Comparison of ENCODE assay signal across 27 cellular contexts in genomic region chrX:133390647-133391046, GRCh38. TPM values are rescaled to one million over a fixed set of nuclear protein-coding genes. Genes with fewer than 3 reads are reported as not detected.
DNase-seq lines count a peak whose midpoint lies in the region; ATAC-seq and TF ChIP-seq lines count a peak whose summit lies in the region.
"Had no signal": no experiment of that assay in that cellular context is flagged by ENCODE, and none has a peak within 500 bp of the region (broad histone marks: within the 10 kb centered on the region; RNA-seq: fewer than 3 reads in every experiment).

No MANE protein-coding gene starts in this region.

- no peak overlapping the region for H4K8ac ChIP-seq in mesenchymal stem cell (ENCODE audit: low read length)

- H3K4me2 ChIP-seq in neural progenitor cell (peak overlapping the region; percentile 6), mesenchymal stem cell (ENCODE audit: low read length, poor library complexity, severe bottlenecking) (no peak overlapping the region)
- H3K4me2 ChIP-seq: BLaER1, SK-N-SH had no signal

- H4K91ac ChIP-seq in mesenchymal stem cell (ENCODE audit: low read length) = no peak overlapping the region

- DNase-seq in DMS153 treated with DMSO at 0.1 percent for 48 hours (lab: John Stamatoyannopoulos, UW; ENCODE audit: unreplicated experiment) = peak; percentile 67
- DNase-seq in NCI-H2196 (lab: John Stamatoyannopoulos, UW; ENCODE audit: unreplicated experiment) = peak; percentile 14
- peak; percentile 26 for DNase-seq in colonic mucosa
- DNase-seq in neural progenitor cell (ENCODE audit: low spot score) = no peak
- DNase-seq in mesenchymal stem cell = no peak
- no peak for DNase-seq in AG08395 (ENCODE audit: low spot score)
- DNase-seq in natural killer cell = no peak
- DNase-seq in SK-N-DZ (ENCODE audit: low spot score) = no peak
- DNase-seq: activated CD8-positive, alpha-beta memory T cell treated with anti-CD3 and anti-CD28 coated beads for 24 hours; activated effector memory CD4-positive, alpha-beta T cell treated with anti-CD3 and anti-CD28 coated beads, Interleukin-2, amount 50 U/mL, for 16 hours; activated naive CD8-positive, alpha-beta T cell treated with anti-CD3 and anti-CD28 coated beads for 36 hours; central memory CD4-positive, alpha-beta T cell; COR-L47; left ventricle myocardium inferior; naive thymus-derived CD4-positive, alpha-beta T cell; NCI-H146; NCI-H774; posterior cingulate gyrus; right lobe of liver; SK-N-SH; stimulated activated CD4-positive, alpha-beta T cell treated with anti-CD3 and anti-CD28 coated beads, Interleukin-2, amount 100 ng/mL, for 48 hours; T-helper 17 cell had no signal

- no peak overlapping the region for H2BK15ac ChIP-seq in mesenchymal stem cell (ENCODE audit: low read depth, poor library complexity, severe bottlenecking)

- H2AFZ ChIP-seq in neural progenitor cell (replicated peaks) (no peak overlapping the region), mesenchymal stem cell (ENCODE audit: low read depth, low read length) (no peak overlapping the region)

- H3K9ac ChIP-seq in colonic mucosa (ENCODE audit: low read depth in 2 of 2, low read length in 2 of 2) (peak overlapping the region in 1 of 2 donors; percentile 28), neural progenitor cell (no peak overlapping the region), mesenchymal stem cell (ENCODE audit: low read length) (no peak overlapping the region)
- H3K9ac ChIP-seq: BLaER1, SK-N-SH had no signal

- H3K4me1 Mint-ChIP-seq in neural progenitor cell = peaks cover 60% of the 10 kb centered on the region
- no peaks in the 10 kb centered on the region for H3K4me1 Mint-ChIP-seq in natural killer cell
- H3K4me1 Mint-ChIP-seq: activated naive CD8-positive, alpha-beta T cell treated with anti-CD3 and anti-CD28 coated beads for 36 hours; T-helper 17 cell had no signal

- H2AK5ac ChIP-seq in mesenchymal stem cell (ENCODE audit: low read length, severe bottlenecking) = no peak overlapping the region

- H3K4me3 ChIP-seq in colonic mucosa (no peak overlapping the region), neural progenitor cell (no peak overlapping the region), mesenchymal stem cell (ENCODE audit: insufficient read depth in 1 of 2, low read depth in 1 of 2, low read length in 2 of 2) (no peak overlapping the region)
- H3K4me3 ChIP-seq: ascending aorta, BLaER1, left ventricle myocardium inferior, right lobe of liver had no signal

- no peak overlapping the region for H2BK120ac ChIP-seq in mesenchymal stem cell (ENCODE audit: low read depth, low read length)

- H3K9me3 ChIP-seq in colonic mucosa (no peaks in the 10 kb centered on the region), neural progenitor cell (ENCODE audit: low read depth) (no peaks in the 10 kb centered on the region), mesenchymal stem cell (ENCODE audit: control insufficient read depth, low read length) (no peaks in the 10 kb centered on the region)
- H3K9me3 ChIP-seq: ascending aorta, BLaER1, left ventricle myocardium inferior, right lobe of liver, SK-N-SH had no signal

- intact Hi-C loops in colonic mucosa (cut with DNase I) (no loop called here), natural killer cell (cut with micrococcal nuclease) (no loop called here)

- H3K36me3 ChIP-seq in colonic mucosa (no peaks in the 10 kb centered on the region), neural progenitor cell (no peaks in the 10 kb centered on the region), mesenchymal stem cell (ENCODE audit: control insufficient read depth in 1 of 2, insufficient read depth in 2 of 2, low read depth in 1 of 2, low read length in 2 of 2) (no peaks in the 10 kb centered on the region)
- H3K36me3 ChIP-seq: ascending aorta, BLaER1, left ventricle myocardium inferior, right lobe of liver had no signal

- no peak overlapping the region for H2BK12ac ChIP-seq in mesenchymal stem cell (ENCODE audit: low read length in 2 of 2)

- H2BK5ac ChIP-seq in mesenchymal stem cell (ENCODE audit: low read depth, low read length, poor library complexity, severe bottlenecking) = no peak overlapping the region

- peaks cover 87% of the 10 kb centered on the region for H3K79me2 ChIP-seq in neural progenitor cell (ENCODE audit: low read depth)

- H3K4me1 ChIP-seq in colonic mucosa (peaks cover 4% of the 10 kb centered on the region), neural progenitor cell (peaks cover 32% of the 10 kb centered on the region), mesenchymal stem cell (ENCODE audit: control insufficient read depth, insufficient read depth, low read depth, low read length) (peaks cover 1% of the 10 kb centered on the region)
- H3K4me1 ChIP-seq: ascending aorta, BLaER1, left ventricle myocardium inferior, right lobe of liver had no signal

- peaks cover 36% of the 10 kb centered on the region for H4K20me1 ChIP-seq in neural progenitor cell (ENCODE audit: low read depth)

- no peaks in the 10 kb centered on the region for H3K27me3 ChIP-seq in colonic mucosa
- no peaks in the 10 kb centered on the region for H3K27me3 ChIP-seq in neural progenitor cell
- peaks cover 0 to 25% of the 10 kb centered on the region in 2 experiments for H3K27me3 ChIP-seq in mesenchymal stem cell (ENCODE audit: control insufficient read depth in 1 of 2, insufficient read depth in 1 of 2, low read length in 2 of 2)
- H3K27me3 ChIP-seq: ascending aorta had no signal

- H3K36me3 Mint-ChIP-seq in neural progenitor cell (no peaks in the 10 kb centered on the region), natural killer cell (no peaks in the 10 kb centered on the region)
- H3K36me3 Mint-ChIP-seq: activated naive CD8-positive, alpha-beta T cell treated with anti-CD3 and anti-CD28 coated beads for 36 hours; naive thymus-derived CD4-positive, alpha-beta T cell had no signal

- H3K27me3 Mint-ChIP-seq in neural progenitor cell (ENCODE audit: insufficient read depth, low read depth) = no peaks in the 10 kb centered on the region
- peaks cover 4 to 24% of the 10 kb centered on the region in 2 donors for H3K27me3 Mint-ChIP-seq in natural killer cell (ENCODE audit: low read depth in 2 of 2)
- H3K27me3 Mint-ChIP-seq: T-helper 17 cell, type B pancreatic cell had no signal

- no peak overlapping the region for H3K18ac ChIP-seq in mesenchymal stem cell (ENCODE audit: low read depth in 1 of 2, low read length in 2 of 2)

- H3K14ac ChIP-seq in mesenchymal stem cell (ENCODE audit: low read length in 2 of 2) = no peak overlapping the region

- no peak for ATAC-seq in natural killer cell
- ATAC-seq: naive thymus-derived CD4-positive, alpha-beta T cell; right lobe of liver; T-helper 17 cell had no signal

- peak overlapping the region; percentile 59 for H3K4me3 Mint-ChIP-seq in neural progenitor cell
- H3K4me3 Mint-ChIP-seq in natural killer cell = no peak overlapping the region
- H3K4me3 Mint-ChIP-seq: activated naive CD8-positive, alpha-beta T cell treated with anti-CD3 and anti-CD28 coated beads for 36 hours; naive thymus-derived CD4-positive, alpha-beta T cell; T-helper 17 cell; type B pancreatic cell had no signal

- no peak overlapping the region for H3K23ac ChIP-seq in mesenchymal stem cell (ENCODE audit: low read length in 2 of 2)

- TF ChIP-seq CTCF in colonic mucosa (IDR thresholded peaks at IDR 0.05) (no peak), neural progenitor cell (IDR thresholded peaks at IDR 0.05) (no peak), natural killer cell (IDR thresholded peaks at IDR 0.05) (no peak)

- H3K9me3 Mint-ChIP-seq in neural progenitor cell = no peaks in the 10 kb centered on the region
- no peaks in the 10 kb centered on the region for H3K9me3 Mint-ChIP-seq in natural killer cell
- H3K9me3 Mint-ChIP-seq: activated naive CD8-positive, alpha-beta T cell treated with anti-CD3 and anti-CD28 coated beads for 36 hours; naive thymus-derived CD4-positive, alpha-beta T cell had no signal

- no peak overlapping the region for H3K4ac ChIP-seq in mesenchymal stem cell (ENCODE audit: low read depth in 1 of 2, low read length in 2 of 2)

- peak overlapping the region; percentile 91 for H3K27ac Mint-ChIP-seq in neural progenitor cell
- no peak overlapping the region for H3K27ac Mint-ChIP-seq in natural killer cell
- H3K27ac Mint-ChIP-seq: activated naive CD8-positive, alpha-beta T cell treated with anti-CD3 and anti-CD28 coated beads for 36 hours; naive thymus-derived CD4-positive, alpha-beta T cell; T-helper 17 cell; type B pancreatic cell had no signal

- WGBS in mesenchymal stem cell = 75% methylated on average over 2 of the region's 5 CpGs

- H3K27ac ChIP-seq in colonic mucosa (peak overlapping the region; percentile 9), neural progenitor cell (no peak overlapping the region), mesenchymal stem cell (ENCODE audit: low read length, poor library complexity, severe bottlenecking) (no peak overlapping the region)
- H3K27ac ChIP-seq: ascending aorta, BLaER1, HL-60, left ventricle myocardium inferior, right lobe of liver, RWPE1 had no signal

- no peaks in the 10 kb centered on the region for H3F3A ChIP-seq in neural progenitor cell (ENCODE audit: low read depth)

- peaks cover 4% of the 10 kb centered on the region for H3K79me1 ChIP-seq in mesenchymal stem cell (replicated peaks; ENCODE audit: low read length, poor library complexity, severe bottlenecking)

RNA-seq across cellular contexts. Expression of gene GPC4, which starts 24.6 kb away (rescaled TPM):
- total RNA-seq in colonic mucosa = 10 to 100 TPM; 15.4 to 20.9 TPM
- total RNA-seq in neural progenitor cell (ENCODE audit: low replicate concordance) = 17.7 and 23.6 TPM in 2 replicates
- polyA plus RNA-seq in mesenchymal stem cell (2013, experiment 1 of 2) = 26.4 TPM
- polyA plus RNA-seq in mesenchymal stem cell (2013, experiment 2 of 2) = 26.5 TPM
- under 1 TPM in 1 of 3 donors, not detected in 2; 0.08 TPM for total RNA-seq in natural killer cell
- not detected in 2 replicates for polyA plus RNA-seq in SK-N-DZ (2014; cell fraction: cytosol; rRNA removed)
- polyA plus RNA-seq in SK-N-DZ (2014; cell fraction: nucleus; rRNA removed) = not detected in 2 replicates
- total RNA-seq: activated naive CD8-positive, alpha-beta T cell treated with anti-CD3 and anti-CD28 coated beads for 36 hours; T-helper 17 cell had no signal
- polyA plus RNA-seq: naive thymus-derived CD4-positive, alpha-beta T cell had no signal

Comparison
In these comparisons a context has a peak if more than half of its experiments do, and no peak if none do; other contexts are left out.
1. DNase-seq: peak in DMS153 treated with DMSO at 0.1 percent for 48 hours (single experiment), NCI-H2196 (single experiment) and colonic mucosa (single experiment); none in neural progenitor cell (single experiment), mesenchymal stem cell (single experiment), AG08395 (single experiment), natural killer cell (single experiment) and SK-N-DZ (single experiment).
2. RNA of gene GPC4, which starts 24.6 kb away (total RNA-seq): 17.7 to 23.6 TPM in neural progenitor cell and 15.4 to 20.9 TPM in colonic mucosa; 0.08 TPM in natural killer cell; every median in the first group is over 10 times any median in the second.